In genomic region chr1:152168535-152168868, GRCh38 we compare ENCODE assay signal across 23 cellular contexts. TPM values are rescaled to one million over a fixed set of nuclear protein-coding genes. Genes with fewer than 3 reads are reported as not detected.
DNase-seq lines count a peak whose midpoint lies in the region; ATAC-seq and TF ChIP-seq lines count a peak whose summit lies in the region.
"Had no signal": no experiment of that assay in that cellular context is flagged by ENCODE, and none has a peak within 500 bp of the region (broad histone marks: within the 10 kb centered on the region; RNA-seq: fewer than 3 reads in every experiment).

No MANE protein-coding gene starts in this region.

- H3K9me3 ChIP-seq in right atrium auricular region = no peaks in the 10 kb centered on the region
- H3K9me3 ChIP-seq: MG63, prostate gland, upper lobe of right lung had no signal

- DNase-seq in Right ventricle myocardium inferior (ENCODE audit: missing footprints) (no peak), right atrium auricular region (ENCODE audit: low spot score) (no peak), epithelial cell of prostate (ENCODE audit: low read depth, low spot score) (no peak), left lobe of liver (ENCODE audit: low spot score) (no peak), AG08396 (ENCODE audit: low spot score) (no peak), SW 1271 (lab: John Stamatoyannopoulos, UW) (no peak), GM19240 (ENCODE audit: insufficient read length, low spot score) (no peak)
- DNase-seq in stimulated activated naive CD8-positive, alpha-beta T cell treated with anti-CD3 and anti-CD28 coated beads, Interleukin-15, Interleukin-2, amounts not matched to agents 100 U/mL and 50 U/mL, for 24 hours = no peak
- DNase-seq: activated CD4-positive, alpha-beta T cell treated with anti-CD3 and anti-CD28 coated beads for 36 hours; activated CD8-positive, alpha-beta memory T cell treated with anti-CD3 and anti-CD28 coated beads, Interleukin-2, amount 10 ng/mL, durations not matched to agents 7 days and 5 days; dermis blood vessel endothelial cell; NCI-H1417 treated with DMSO at 0.1 percent for 48 hours; NCI-H2107; NCI-H510A; stimulated activated CD4-positive, alpha-beta T cell treated with anti-CD3 and anti-CD28 coated beads, Interleukin-4, amount 100 ng/mL, for 4 hours; upper lobe of right lung had no signal

- no peaks in the 10 kb centered on the region for H3K27me3 ChIP-seq in right atrium auricular region
- H3K27me3 ChIP-seq: MG63, upper lobe of right lung had no signal

- H3K4me1 ChIP-seq in right atrium auricular region = peaks cover 0 to 18% of the 10 kb centered on the region in 2 donors
- H3K4me1 ChIP-seq: prostate gland had no signal

- ATAC-seq in Right ventricle myocardium inferior = peak; percentile 80
- peak; percentile 17 for ATAC-seq in left lobe of liver
- ATAC-seq in stimulated activated naive CD8-positive, alpha-beta T cell treated with anti-CD3 and anti-CD28 coated beads, Interleukin-15, Interleukin-2, amounts not matched to agents 100 U/mL and 50 U/mL, for 24 hours = no peak
- ATAC-seq: activated CD4-positive, alpha-beta T cell treated with anti-CD3 and anti-CD28 coated beads for 36 hours; activated CD8-positive, alpha-beta memory T cell treated with anti-CD3 and anti-CD28 coated beads, Interleukin-2, amount 10 ng/mL, durations not matched to agents 7 days and 5 days had no signal

- no peaks in the 10 kb centered on the region for H3K36me3 ChIP-seq in right atrium auricular region
- H3K36me3 ChIP-seq: MG63, prostate gland, upper lobe of right lung had no signal

- no peak for TF ChIP-seq CTCF in right atrium auricular region (IDR thresholded peaks at IDR 0.05)

- no peak overlapping the region for H3K4me3 ChIP-seq in right atrium auricular region
- H3K4me3 ChIP-seq: MG63, prostate gland, upper lobe of right lung had no signal

- H3K27ac ChIP-seq in right atrium auricular region (peak overlapping the region in 1 of 2 donors; percentile 1), epithelial cell of prostate (peak overlapping the region; percentile 84)
- H3K27ac ChIP-seq: HL-60, prostate gland, upper lobe of right lung had no signal

- intact Hi-C loops in Right ventricle myocardium inferior (cut with DNase I) = no loop called here

RNA-seq across cellular contexts. Expression of gene RPTN, which starts 9.5 kb away (rescaled TPM):
- total RNA-seq in Right ventricle myocardium inferior = not detected
- not detected for total RNA-seq in right atrium auricular region
- not detected for total RNA-seq in left lobe of liver
- total RNA-seq: A172; activated CD4-positive, alpha-beta T cell treated with anti-CD3 and anti-CD28 coated beads for 36 hours; activated CD8-positive, alpha-beta memory T cell treated with anti-CD3 and anti-CD28 coated beads, Interleukin-2, amount 10 ng/mL, durations not matched to agents 7 days and 5 days; dermis blood vessel endothelial cell; endothelial cell of umbilical vein; IMR-90; neural crest cell; prostate gland; upper lobe of right lung had no signal

RNA-seq across cellular contexts. Expression of gene TCHH, which starts 53.3 kb away (rescaled TPM):
- not detected for total RNA-seq in Right ventricle myocardium inferior
- total RNA-seq in right atrium auricular region = under 1 TPM; 0.04 to 0.12 TPM
- total RNA-seq in left lobe of liver = 0.08 TPM
- total RNA-seq: A172, endothelial cell of umbilical vein, IMR-90, neural crest cell had no signal

RNA-seq across cellular contexts. Expression of gene HRNR, which starts 55.5 kb away (rescaled TPM):
- total RNA-seq in Right ventricle myocardium inferior = not detected
- not detected for total RNA-seq in right atrium auricular region
- total RNA-seq in left lobe of liver = not detected
- total RNA-seq: A172; activated CD4-positive, alpha-beta T cell treated with anti-CD3 and anti-CD28 coated beads for 36 hours; activated CD8-positive, alpha-beta memory T cell treated with anti-CD3 and anti-CD28 coated beads, Interleukin-2, amount 10 ng/mL, durations not matched to agents 7 days and 5 days; dermis blood vessel endothelial cell; endothelial cell of umbilical vein; IMR-90; neural crest cell; upper lobe of right lung had no signal
